ENCODE assay signal across 1 cellular context in the genomic region with DNA sequence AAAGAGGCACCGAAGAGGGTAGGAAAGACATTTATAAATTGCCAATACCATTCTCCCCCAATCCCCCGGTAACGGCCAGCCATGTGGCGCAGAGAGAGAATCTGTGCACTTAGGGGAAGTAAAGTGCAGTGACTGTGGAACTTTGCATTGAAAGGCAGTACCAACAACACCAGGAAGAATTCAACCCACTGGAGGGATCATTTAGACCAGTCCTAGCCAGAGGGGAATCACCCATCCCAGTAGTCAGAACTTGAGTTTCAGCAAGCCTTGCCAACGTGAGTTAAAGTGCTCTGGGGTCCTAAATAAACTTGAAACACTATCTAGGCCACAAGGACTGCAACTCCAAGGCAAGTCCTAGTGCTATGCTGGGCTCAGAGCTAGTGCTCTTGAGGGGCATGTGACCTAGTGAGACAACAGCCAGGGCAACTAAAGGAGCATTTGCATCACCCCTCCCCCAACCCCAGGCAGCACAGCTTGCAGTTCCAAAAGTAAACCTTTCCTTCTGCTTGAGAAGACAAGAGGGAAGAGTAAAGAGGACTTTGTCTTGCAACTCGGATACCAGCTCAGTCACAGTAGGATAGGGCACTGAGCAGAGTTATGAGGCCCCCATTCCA.
TF ChIP-seq lines count a peak whose summit lies in the region.

No MANE protein-coding gene starts in this region.

TF ChIP-seq in H1, 55 proteins besides CTCF, POLR2A, EP300 and RAD21:
- no peak for TF ChIP-seq CREB1 (IDR thresholded peaks at IDR 0.05)
